Comparison of ENCODE assay signal across 9 cellular contexts in genomic region chr11:35274909-35275807, GRCh38.
DNase-seq lines count a peak whose midpoint lies in the region; ATAC-seq, FAIRE-seq and TF ChIP-seq lines count a peak whose summit lies in the region.
"Had no signal": no experiment of that assay in that cellular context is flagged by ENCODE, and none has a peak within 500 bp of the region (broad histone marks: within the 10 kb centered on the region; RNA-seq: fewer than 3 reads in every experiment).

No MANE protein-coding gene starts in this region.

- no peak overlapping the region for H3K18ac ChIP-seq in mesenchymal stem cell (ENCODE audit: low read depth in 1 of 2, low read length in 2 of 2)

- no peaks in the 10 kb centered on the region for H3K9me3 ChIP-seq in mesenchymal stem cell (ENCODE audit: control insufficient read depth, low read length)

- no peaks in the 10 kb centered on the region for H3K79me1 ChIP-seq in mesenchymal stem cell (replicated peaks; ENCODE audit: low read length, poor library complexity, severe bottlenecking)

- H3K27ac ChIP-seq in C4-2B = peak overlapping the region; percentile 40; the same call in 1 of the 2 replicates
- H3K27ac ChIP-seq in mesenchymal stem cell (ENCODE audit: low read length, poor library complexity, severe bottlenecking) = no peak overlapping the region

- H2AK5ac ChIP-seq in mesenchymal stem cell (ENCODE audit: low read length, severe bottlenecking) = no peak overlapping the region

- no peak overlapping the region for H4K91ac ChIP-seq in mesenchymal stem cell (ENCODE audit: low read length)

- H3K27ac Mint-ChIP-seq in effector memory CD8-positive, alpha-beta T cell = no peak overlapping the region

- H3K9me3 Mint-ChIP-seq in effector memory CD8-positive, alpha-beta T cell = no peaks in the 10 kb centered on the region

- WGBS in mesenchymal stem cell = 64% methylated on average over 5 of the region's 6 CpGs

- H3K4me1 ChIP-seq in mesenchymal stem cell (ENCODE audit: control insufficient read depth, insufficient read depth, low read depth, low read length) = no peaks in the 10 kb centered on the region

- peaks cover 26% of the 10 kb centered on the region in 2 donors for H3K4me1 Mint-ChIP-seq in effector memory CD8-positive, alpha-beta T cell (ENCODE audit: low read depth in 2 of 2)

- ATAC-seq in effector memory CD8-positive, alpha-beta T cell (replicated peaks) = no peak

- TF ChIP-seq CTCF in C4-2B (conservative IDR thresholded peaks at IDR 0.05) = peak; percentile 34

- FAIRE-seq in H54 (lab: Jason Lieb, UNC) = no peak

- no peak for TF ChIP-seq POLR2A in H54 (IDR thresholded peaks at IDR 0.05; ENCODE audit: low read depth, low read length)

- peaks cover 0 to 69% of the 10 kb centered on the region in 2 experiments for H3K36me3 ChIP-seq in mesenchymal stem cell (ENCODE audit: control insufficient read depth in 1 of 2, insufficient read depth in 2 of 2, low read depth in 1 of 2, low read length in 2 of 2)

- H3K27me3 ChIP-seq in mesenchymal stem cell (ENCODE audit: control insufficient read depth in 1 of 2, insufficient read depth in 1 of 2, low read length in 2 of 2) = no peaks in the 10 kb centered on the region

- H3K36me3 Mint-ChIP-seq in effector memory CD8-positive, alpha-beta T cell (ENCODE audit: insufficient read depth) = peaks cover 6% of the 10 kb centered on the region

- H3K9ac ChIP-seq in mesenchymal stem cell (ENCODE audit: low read length) = peak overlapping the region; percentile 38

- H3K4ac ChIP-seq in mesenchymal stem cell (ENCODE audit: low read depth in 1 of 2, low read length in 2 of 2) = no peak overlapping the region

- H2BK120ac ChIP-seq in mesenchymal stem cell (ENCODE audit: low read depth, low read length) = no peak overlapping the region

- DNase-seq in NCI-H2029 (lab: John Stamatoyannopoulos, UW) (peak; percentile 75), cerebellar cortex (ENCODE audit: low spot score) (peak; percentile 84), mesenchymal stem cell (no peak), Kasumi-1 (lab: John Stamatoyannopoulos, UW) (no peak), H54 (ENCODE audit: insufficient read length, low spot score) (no peak), glomerular visceral epithelial cell (ENCODE audit: extremely low spot score) (no peak)
- no peak for DNase-seq in effector memory CD8-positive, alpha-beta T cell
- DNase-seq: central memory CD4-positive, alpha-beta T cell had no signal

- no peak overlapping the region for H3K23ac ChIP-seq in mesenchymal stem cell (ENCODE audit: low read length in 2 of 2)

- H3K27me3 Mint-ChIP-seq in effector memory CD8-positive, alpha-beta T cell = no peaks in the 10 kb centered on the region

- no peak overlapping the region for H2AFZ ChIP-seq in mesenchymal stem cell (ENCODE audit: low read depth, low read length)

- no peak overlapping the region for H2BK15ac ChIP-seq in mesenchymal stem cell (ENCODE audit: low read depth, poor library complexity, severe bottlenecking)

- no peak overlapping the region for H4K8ac ChIP-seq in mesenchymal stem cell (ENCODE audit: low read length)

- H3K4me3 ChIP-seq in mesenchymal stem cell (ENCODE audit: insufficient read depth in 1 of 2, low read depth in 1 of 2, low read length in 2 of 2) = no peak overlapping the region

- H3K4me2 ChIP-seq in mesenchymal stem cell (ENCODE audit: low read length, poor library complexity, severe bottlenecking) = no peak overlapping the region

- no peak overlapping the region for H3K4me3 Mint-ChIP-seq in effector memory CD8-positive, alpha-beta T cell

- no peak overlapping the region for H2BK12ac ChIP-seq in mesenchymal stem cell (ENCODE audit: low read length in 2 of 2)

- no peak overlapping the region for H3K14ac ChIP-seq in mesenchymal stem cell (ENCODE audit: low read length in 2 of 2)

- no peak overlapping the region for H2BK5ac ChIP-seq in mesenchymal stem cell (ENCODE audit: low read depth, low read length, poor library complexity, severe bottlenecking)

Comparison
In these comparisons a context has a peak if more than half of its experiments do, and no peak if none do; other contexts are left out.
1. DNase-seq: peak in NCI-H2029 (single experiment) and cerebellar cortex (single experiment); none in mesenchymal stem cell (single experiment), Kasumi-1 (0 of 2), effector memory CD8-positive, alpha-beta T cell (0 of 3), H54 (single experiment) and glomerular visceral epithelial cell (single experiment).